In the genomic region with DNA sequence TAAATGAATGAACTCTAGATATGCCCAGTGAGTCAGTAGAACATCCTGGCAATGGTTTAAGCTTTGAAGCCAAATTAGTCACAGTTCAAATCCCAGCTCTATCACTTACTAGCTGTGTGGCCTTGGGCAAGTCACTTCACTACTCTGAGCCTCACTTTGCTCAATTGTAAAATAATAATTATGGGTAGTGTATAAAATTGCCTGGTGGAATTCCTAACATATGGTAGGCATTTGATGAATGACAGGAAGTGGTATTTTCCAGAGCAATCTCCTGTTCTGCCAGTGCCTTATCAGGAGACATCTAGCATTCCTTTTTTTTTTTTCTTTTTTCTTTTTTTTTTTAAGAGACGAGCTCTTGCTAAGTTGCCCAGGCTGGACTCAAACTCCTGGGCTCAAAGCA, we compare ENCODE assay signal across 15 cellular contexts. TPM values are rescaled to one million over a fixed set of nuclear protein-coding genes. Genes with fewer than 3 reads are reported as not detected.
A peak's percentile ranks its signal among the peaks of the same experiment; 100 is the strongest.
DNase-seq lines count a peak whose midpoint lies in the region; ATAC-seq and TF ChIP-seq lines count a peak whose summit lies in the region.
"Had no signal": no experiment of that assay in that cellular context is flagged by ENCODE, and none has a peak within 500 bp of the region (broad histone marks: within the 10 kb centered on the region; RNA-seq: fewer than 3 reads in every experiment).

No MANE protein-coding gene starts in this region.

- ATAC-seq in natural killer cell treated with Interleukin-12 subunit alpha and Interleukin-12 subunit beta and Interleukin-15 and Interleukin-18, amount 100 ng/mL, for 72 hours = no peak
- ATAC-seq in natural killer cell (no peak), upper lobe of right lung (no peak)
- ATAC-seq in activated naive CD8-positive, alpha-beta T cell treated with anti-CD3 and anti-CD28 coated beads, Interleukin-2, amount 50 U/mL, for 24 hours = no peak
- ATAC-seq: Right ventricle myocardium inferior had no signal

- peak; percentile 12 for DNase-seq in natural killer cell treated with Interleukin-12 subunit alpha and Interleukin-12 subunit beta and Interleukin-15 and Interleukin-18, amount 100 ng/mL, for 72 hours (ENCODE audit: low spot score)
- DNase-seq in natural killer cell (no peak), SK-MEL-5 (ENCODE audit: low read depth, low spot score) (peak; percentile 8), dermis blood vessel endothelial cell (peak; percentile 12), upper lobe of right lung (peak; percentile 5), anterior cingulate cortex (lab: John Stamatoyannopoulos, UW) (no peak), globus pallidus (ENCODE audit: low spot score) (no peak)
- DNase-seq in activated naive CD8-positive, alpha-beta T cell treated with anti-CD3 and anti-CD28 coated beads, Interleukin-2, amount 50 U/mL, for 24 hours = no peak
- DNase-seq: DMS 273 treated with DMSO at 0.1 percent for 48 hours, MG63, NCI-H1105, NCI-H1694, NCI-H524 had no signal

- peaks cover 9% of the 10 kb centered on the region for H3K27me3 ChIP-seq in upper lobe of right lung

- no peaks in the 10 kb centered on the region for H3K36me3 ChIP-seq in upper lobe of right lung
- H3K36me3 ChIP-seq: MG63 had no signal

- no peak overlapping the region for H3K27ac ChIP-seq in upper lobe of right lung
- H3K27ac ChIP-seq: C4-2B had no signal

- no peak overlapping the region for H3K4me3 Mint-ChIP-seq in natural killer cell treated with Interleukin-12 subunit alpha and Interleukin-12 subunit beta and Interleukin-15 and Interleukin-18, amount 100 ng/mL, for 72 hours
- H3K4me3 Mint-ChIP-seq in natural killer cell = no peak overlapping the region
- H3K4me3 Mint-ChIP-seq in activated naive CD8-positive, alpha-beta T cell treated with anti-CD3 and anti-CD28 coated beads, Interleukin-2, amount 50 U/mL, for 24 hours = no peak overlapping the region

- H3K27ac Mint-ChIP-seq in natural killer cell treated with Interleukin-12 subunit alpha and Interleukin-12 subunit beta and Interleukin-15 and Interleukin-18, amount 100 ng/mL, for 72 hours = no peak overlapping the region
- H3K27ac Mint-ChIP-seq in natural killer cell = no peak overlapping the region
- H3K27ac Mint-ChIP-seq in activated naive CD8-positive, alpha-beta T cell treated with anti-CD3 and anti-CD28 coated beads, Interleukin-2, amount 50 U/mL, for 24 hours = no peak overlapping the region

- no peaks in the 10 kb centered on the region for H3K9me3 Mint-ChIP-seq in natural killer cell treated with Interleukin-12 subunit alpha and Interleukin-12 subunit beta and Interleukin-15 and Interleukin-18, amount 100 ng/mL, for 72 hours
- H3K9me3 Mint-ChIP-seq in natural killer cell = no peaks in the 10 kb centered on the region
- no peaks in the 10 kb centered on the region for H3K9me3 Mint-ChIP-seq in activated naive CD8-positive, alpha-beta T cell treated with anti-CD3 and anti-CD28 coated beads, Interleukin-2, amount 50 U/mL, for 24 hours

- in situ Hi-C loops in SK-MEL-5 (cut with HindIII; ENCODE audit: low pct_unique_long_range_greater_than_20kb, low sequenced_read_pairs) = no loop called here

- no peak for TF ChIP-seq CTCF in natural killer cell (IDR thresholded peaks at IDR 0.05)
- no peak for TF ChIP-seq CTCF in upper lobe of right lung (IDR thresholded peaks at IDR 0.05)

- H3K4me3 ChIP-seq in upper lobe of right lung = no peak overlapping the region
- H3K4me3 ChIP-seq: MG63 had no signal

- no peaks in the 10 kb centered on the region for H3K4me1 ChIP-seq in upper lobe of right lung

- peaks cover 46 to 65% of the 10 kb centered on the region in 2 donors for H3K27me3 Mint-ChIP-seq in natural killer cell treated with Interleukin-12 subunit alpha and Interleukin-12 subunit beta and Interleukin-15 and Interleukin-18, amount 100 ng/mL, for 72 hours
- H3K27me3 Mint-ChIP-seq in natural killer cell (ENCODE audit: low read depth in 2 of 2) = peaks cover 33 to 52% of the 10 kb centered on the region in 2 donors
- H3K27me3 Mint-ChIP-seq in activated naive CD8-positive, alpha-beta T cell treated with anti-CD3 and anti-CD28 coated beads, Interleukin-2, amount 50 U/mL, for 24 hours = peaks cover 47% of the 10 kb centered on the region

- H3K4me1 Mint-ChIP-seq in natural killer cell treated with Interleukin-12 subunit alpha and Interleukin-12 subunit beta and Interleukin-15 and Interleukin-18, amount 100 ng/mL, for 72 hours (ENCODE audit: low read depth in 2 of 2) = peaks cover 0 to 4% of the 10 kb centered on the region in 2 donors
- H3K4me1 Mint-ChIP-seq in natural killer cell = no peaks in the 10 kb centered on the region
- H3K4me1 Mint-ChIP-seq in activated naive CD8-positive, alpha-beta T cell treated with anti-CD3 and anti-CD28 coated beads, Interleukin-2, amount 50 U/mL, for 24 hours = no peaks in the 10 kb centered on the region

- no peaks in the 10 kb centered on the region for H3K9me3 ChIP-seq in upper lobe of right lung
- H3K9me3 ChIP-seq: MG63 had no signal

- intact Hi-C loops in natural killer cell (cut with micrococcal nuclease) (no loop called here), upper lobe of right lung (cut with DNase I) (no loop called here)

- no peaks in the 10 kb centered on the region for H3K36me3 Mint-ChIP-seq in natural killer cell treated with Interleukin-12 subunit alpha and Interleukin-12 subunit beta and Interleukin-15 and Interleukin-18, amount 100 ng/mL, for 72 hours
- H3K36me3 Mint-ChIP-seq in natural killer cell = no peaks in the 10 kb centered on the region
- H3K36me3 Mint-ChIP-seq in activated naive CD8-positive, alpha-beta T cell treated with anti-CD3 and anti-CD28 coated beads, Interleukin-2, amount 50 U/mL, for 24 hours (ENCODE audit: low read depth) = no peaks in the 10 kb centered on the region

RNA-seq across cellular contexts. Expression of a gene that starts 13.0 kb away (rescaled TPM):
- total RNA-seq in natural killer cell treated with Interleukin-12 subunit alpha and Interleukin-12 subunit beta and Interleukin-15 and Interleukin-18, amount 100 ng/mL, for 72 hours = not detected
- under 1 TPM in 1 of 3 donors, not detected in 2; 0.33 TPM for total RNA-seq in natural killer cell
- total RNA-seq in SK-MEL-5 (2014; rRNA removed; shearing (Covaris generic)) = not detected in 2 replicates
- 0.04 and 0.06 TPM in 2 replicates for polyA plus RNA-seq in SK-MEL-5 (2015; cell fraction: cytosol; rRNA removed)
- not detected in 2 replicates for polyA plus RNA-seq in SK-MEL-5 (2015; cell fraction: nucleus; rRNA removed)
- 0.09 TPM in 1 of 2 replicates, not detected in the other for total RNA-seq in dermis blood vessel endothelial cell
- 7.2 TPM for total RNA-seq in upper lobe of right lung

RNA-seq across cellular contexts. Expression of a gene that starts 36.9 kb away (rescaled TPM):
- total RNA-seq in natural killer cell treated with Interleukin-12 subunit alpha and Interleukin-12 subunit beta and Interleukin-15 and Interleukin-18, amount 100 ng/mL, for 72 hours = not detected
- total RNA-seq in natural killer cell = not detected
- total RNA-seq in SK-MEL-5 (2014; rRNA removed; shearing (Covaris generic)) = not detected in 2 replicates
- polyA plus RNA-seq in SK-MEL-5 (2015; cell fraction: cytosol; rRNA removed) = not detected in 2 replicates
- polyA plus RNA-seq in SK-MEL-5 (2015; cell fraction: nucleus; rRNA removed) = not detected in 2 replicates
- under 0.01 TPM in 1 of 2 replicates, not detected in the other for total RNA-seq in dermis blood vessel endothelial cell
- 2.5 TPM for total RNA-seq in upper lobe of right lung

RNA-seq across cellular contexts. Expression of a gene that starts 52.8 kb away (rescaled TPM):
- not detected for total RNA-seq in natural killer cell treated with Interleukin-12 subunit alpha and Interleukin-12 subunit beta and Interleukin-15 and Interleukin-18, amount 100 ng/mL, for 72 hours
- under 1 TPM; 0.30 to 0.68 (median 0.33) TPM for total RNA-seq in natural killer cell
- total RNA-seq in SK-MEL-5 (2014; rRNA removed; shearing (Covaris generic)) = not detected in 2 replicates
- not detected in 2 replicates for polyA plus RNA-seq in SK-MEL-5 (2015; cell fraction: cytosol; rRNA removed)
- polyA plus RNA-seq in SK-MEL-5 (2015; cell fraction: nucleus; rRNA removed) = not detected in 2 replicates
- not detected in 2 replicates for total RNA-seq in dermis blood vessel endothelial cell
- not detected for total RNA-seq in upper lobe of right lung
- total RNA-seq: Right ventricle myocardium inferior had no signal

Comparison
In these comparisons a context has a peak if more than half of its experiments do, and no peak if none do; other contexts are left out.
1. DNase-seq: peak in natural killer cell treated with Interleukin-12 subunit alpha and Interleukin-12 subunit beta and Interleukin-15 and Interleukin-18, amount 100 ng/mL, for 72 hours (single experiment), SK-MEL-5 (single experiment), dermis blood vessel endothelial cell (single experiment) and upper lobe of right lung (single experiment); none in natural killer cell (single experiment), activated naive CD8-positive, alpha-beta T cell treated with anti-CD3 and anti-CD28 coated beads, Interleukin-2, amount 50 U/mL, for 24 hours (single experiment), anterior cingulate cortex (0 of 58) and globus pallidus (single experiment).